8 cellular contexts compared by ENCODE assay signal in genomic region chr4:87973283-87974169, GRCh38. TPM values are rescaled to one million over a fixed set of nuclear protein-coding genes. Genes with fewer than 3 reads are reported as not detected.
DNase-seq lines count a peak whose midpoint lies in the region; ATAC-seq and TF ChIP-seq lines count a peak whose summit lies in the region.

No MANE protein-coding gene starts in this region.

- H3K27me3 ChIP-seq in OCI-LY1 (ENCODE audit: insufficient read depth, low read length) (no peaks in the 10 kb centered on the region), adrenal gland (no peaks in the 10 kb centered on the region), left ventricle myocardium inferior (ENCODE audit: low read depth) (peaks cover 17% of the 10 kb centered on the region)

- TF ChIP-seq CTCF in OCI-LY1 (IDR thresholded peaks at IDR 0.05; ENCODE audit: low read length) (peak; percentile 78), adrenal gland (IDR thresholded peaks at IDR 0.05) (peak; percentile 61 to 89 (median 82)), left ventricle myocardium inferior (IDR thresholded peaks at IDR 0.05; ENCODE audit: borderline replicate concordance) (peak; percentile 90), progenitor cell of endocrine pancreas (IDR thresholded peaks at IDR 0.05; ENCODE audit: unreplicated experiment) (peak; percentile 87)

- H3K4me1 ChIP-seq in OCI-LY1 (ENCODE audit: insufficient read depth, low read length, severe bottlenecking) (no peaks in the 10 kb centered on the region), adrenal gland (replicated peaks in 1 of 2) (peaks cover 0 to 6% of the 10 kb centered on the region in 2 donors), left ventricle myocardium inferior (no peaks in the 10 kb centered on the region)

- H4K20me1 ChIP-seq in OCI-LY1 (ENCODE audit: insufficient read depth, low read length), result no peaks in the 10 kb centered on the region

- H3K9me3 ChIP-seq in OCI-LY1 (ENCODE audit: low read length), result no peaks in the 10 kb centered on the region
- H3K9me3 ChIP-seq in adrenal gland (replicated peaks in 1 of 3), result no peaks in the 10 kb centered on the region
- H3K9me3 ChIP-seq in left ventricle myocardium inferior (replicated peaks), result no peaks in the 10 kb centered on the region

- no peaks in the 10 kb centered on the region for H3K9me3 Mint-ChIP-seq in progenitor cell of endocrine pancreas (ENCODE audit: low read depth)

- H3K36me3 Mint-ChIP-seq in progenitor cell of endocrine pancreas (ENCODE audit: insufficient read depth), result no peaks in the 10 kb centered on the region

- H3K4me3 Mint-ChIP-seq in progenitor cell of endocrine pancreas (ENCODE audit: low read depth), result peak overlapping the region; percentile 32

- no peaks in the 10 kb centered on the region for H3K79me2 ChIP-seq in OCI-LY1 (ENCODE audit: insufficient read depth, low read length)

- WGBS in adrenal gland, 4 donors, result 27 to 28% (median 27%) methylated on average over 14 of the region's 14 CpGs

- no peak overlapping the region for H3K27ac Mint-ChIP-seq in progenitor cell of endocrine pancreas

- no peak overlapping the region for H2AFZ ChIP-seq in OCI-LY1 (ENCODE audit: low read length)

- H3F3A ChIP-seq in OCI-LY1 (ENCODE audit: insufficient read depth, low read length), result no peaks in the 10 kb centered on the region

- peak; percentile 86 for ATAC-seq in GM21360 (IDR thresholded peaks at IDR 0.05; ENCODE audit: unreplicated experiment)
- ATAC-seq in HG02840 (IDR thresholded peaks at IDR 0.05; ENCODE audit: low FRiP score, unreplicated experiment), result no peak

- DNase-seq in DMS53 treated with DMSO at 0.1 percent for 48 hours (lab: John Stamatoyannopoulos, UW; ENCODE audit: unreplicated experiment) (peak; percentile 33), HS-27A (ENCODE audit: low read depth) (peak; percentile 59), adrenal gland (peak; percentile 63 to 85 (median 68)), left ventricle myocardium inferior (peak; percentile 30), progenitor cell of endocrine pancreas (ENCODE audit: low spot score, unreplicated experiment) (peak; percentile 32)

- H3K9ac ChIP-seq in OCI-LY1 (ENCODE audit: low read length), result no peak overlapping the region

- H3K27ac ChIP-seq in OCI-LY1 (ENCODE audit: low read depth, low read length, poor library complexity, severe bottlenecking) (no peak overlapping the region), adrenal gland (peak overlapping the region in 1 of 5 donors; percentile 37), left ventricle myocardium inferior (replicated peaks) (no peak overlapping the region)

- no peak for TF ChIP-seq POLR2A in adrenal gland (IDR thresholded peaks at IDR 0.05)

- no peak overlapping the region for H3K4me3 ChIP-seq in OCI-LY1 (ENCODE audit: low read depth, low read length, poor library complexity, severe bottlenecking)
- H3K4me3 ChIP-seq in adrenal gland, result peak overlapping the region in 1 of 4 donors; percentile 41
- peak overlapping the region; percentile 13 for H3K4me3 ChIP-seq in left ventricle myocardium inferior

- intact Hi-C loops in adrenal gland (cut with DNase I) (loop anchor here (5.0 kb wide), 1 partner anchor 116 kb away; no protein-coding TSS in a partner anchor), left ventricle myocardium inferior (cut with micrococcal nuclease) (loop anchor here (5.0 kb wide), 1 partner anchor 121 kb away; no protein-coding TSS in a partner anchor)

- no peaks in the 10 kb centered on the region for H3K36me3 ChIP-seq in OCI-LY1 (ENCODE audit: insufficient read depth, low read length)
- H3K36me3 ChIP-seq in adrenal gland (replicated peaks in 1 of 2), result no peaks in the 10 kb centered on the region
- H3K36me3 ChIP-seq in left ventricle myocardium inferior, result no peaks in the 10 kb centered on the region

- peaks cover 11% of the 10 kb centered on the region for H3K4me1 Mint-ChIP-seq in progenitor cell of endocrine pancreas (ENCODE audit: low read depth)

- no peak overlapping the region for H3K4me2 ChIP-seq in OCI-LY1 (ENCODE audit: low read length)

- no peaks in the 10 kb centered on the region for H3K9me2 ChIP-seq in OCI-LY1 (ENCODE audit: low read depth, low read length)

- H3K27me3 Mint-ChIP-seq in progenitor cell of endocrine pancreas, result peaks cover 20% of the 10 kb centered on the region

RNA-seq across cellular contexts. Expression of gene SPP1, which starts 2.0 kb away (rescaled TPM):
- 10 to 100 TPM; 10.8 to 89.6 (median 39.3) TPM for total RNA-seq in adrenal gland
- 100 to 1,000 TPM in 1 of 3 donors, 10 to 100 TPM in 1, 1 to 10 TPM in 1; 5.2 to 166 (median 51.6) TPM for polyA plus RNA-seq in adrenal gland
- total RNA-seq in left ventricle myocardium inferior, result 3.7 TPM
- 3.7 and 11.1 TPM in 2 replicates for total RNA-seq in progenitor cell of endocrine pancreas

RNA-seq across cellular contexts. Expression of gene PKD2, which starts 33.9 kb away (rescaled TPM):
- total RNA-seq in adrenal gland, result 10 to 100 TPM; 24.1 to 74.1 (median 45.8) TPM
- 10 to 100 TPM; 19.2 to 29.9 (median 23.8) TPM for polyA plus RNA-seq in adrenal gland
- total RNA-seq in left ventricle myocardium inferior, result 11.7 TPM
- 40.3 and 41.1 TPM in 2 replicates for total RNA-seq in progenitor cell of endocrine pancreas
